Comparison of ENCODE assay signal across 8 cellular contexts in genomic region chr4:48340905-48341775, GRCh38. TPM values are rescaled to one million over a fixed set of nuclear protein-coding genes. Genes with fewer than 3 reads are reported as not detected.
A peak's percentile ranks its signal among the peaks of the same experiment; 100 is the strongest.
DNase-seq lines count a peak whose midpoint lies in the region; ATAC-seq, FAIRE-seq and TF ChIP-seq lines count a peak whose summit lies in the region.

Gene SLAIN2, plus strand, starts transcription at chr4:48341529. Its CDS starts 211 bp downstream, at chr4:48341740.

- peak within 1 kb of the TSS; percentile 82 for H3K9ac ChIP-seq in OCI-LY3 (ENCODE audit: low read length)
- peak within 1 kb of the TSS; percentile 94 for H3K9ac ChIP-seq in endothelial cell of umbilical vein (replicated peaks; ENCODE audit: extremely low read depth, insufficient read depth, low read length)

- H3K36me3 ChIP-seq in OCI-LY3 (replicated peaks; ENCODE audit: low read depth, low read length) (no peaks in the 10 kb centered on the region), endothelial cell of umbilical vein (ENCODE audit: control insufficient read depth in 2 of 2, extremely low read depth in 1 of 2, insufficient read depth in 2 of 2, low read length in 2 of 2) (no peaks in the 10 kb centered on the region)

- peak; percentile 94 for FAIRE-seq in endothelial cell of umbilical vein (lab: Jason Lieb, UNC)

- H3K9me3 ChIP-seq in OCI-LY3 (ENCODE audit: insufficient read depth, low read length) (no peaks in the 10 kb centered on the region), endothelial cell of umbilical vein (replicated peaks; ENCODE audit: control insufficient read depth, insufficient read depth, low read length) (no peaks in the 10 kb centered on the region)

- H3K4me3 ChIP-seq in OCI-LY3 (ENCODE audit: low read length), result peak within 1 kb of the TSS; percentile 98
- peak within 1 kb of the TSS; percentile 75 to 95 (median 92) for H3K4me3 ChIP-seq in endothelial cell of umbilical vein (replicated peaks in 1 of 3; ENCODE audit: insufficient read depth in 1 of 3, low read depth in 1 of 3, low read length in 3 of 3)

- TF ChIP-seq POLR2A in endothelial cell of umbilical vein (IDR thresholded peaks at IDR 0.05; ENCODE audit: low read depth, low read length), result peak; percentile 94

- H3K9me1 ChIP-seq in endothelial cell of umbilical vein (replicated peaks; ENCODE audit: control insufficient read depth, extremely low read depth, insufficient read depth, low read length), result peaks cover 2% of the 10 kb centered on the region

- intact Hi-C loops in endothelial cell of umbilical vein (cut with micrococcal nuclease), result loop anchor here (1.0 to 10.0 kb wide), 4 partner anchors 11 to 426 kb away; partner anchors contain the start of genes NFXL1 and TEC

- H3K79me2 ChIP-seq in OCI-LY3 (ENCODE audit: low read length), result peaks cover 47% of the 10 kb centered on the region
- H3K79me2 ChIP-seq in endothelial cell of umbilical vein (ENCODE audit: control insufficient read depth, insufficient read depth, low read length), result peaks cover 44% of the 10 kb centered on the region

- CTCF ChIA-PET in endothelial cell of umbilical vein (lab: Charles Lee), result interaction anchor here (1.0 to 2.1 kb wide), 5 partner anchors 8 to 66 kb away, joined by 3 to 9 read pairs (median 4); no protein-coding TSS in a partner anchor

- H2AFZ ChIP-seq in OCI-LY3 (ENCODE audit: low read depth, low read length), result peak within 1 kb of the TSS; percentile 86
- peak within 1 kb of the TSS; percentile 95 for H2AFZ ChIP-seq in endothelial cell of umbilical vein (ENCODE audit: low read depth, low read length)

- dilution Hi-C loops in endothelial cell of umbilical vein (cut with MboI; ENCODE audit: extremely low pct_ligation_motif_present, low sequenced_read_pairs), result no loop called here

- H4K20me1 ChIP-seq in OCI-LY3 (ENCODE audit: insufficient read depth, low read length), result peaks cover 36% of the 10 kb centered on the region
- H4K20me1 ChIP-seq in endothelial cell of umbilical vein (replicated peaks; ENCODE audit: control insufficient read depth, extremely low read depth, insufficient read depth, low read length), result peaks cover 2% of the 10 kb centered on the region

- ATAC-seq in GM21515 (IDR thresholded peaks at IDR 0.05; ENCODE audit: unreplicated experiment), result peak; percentile 90

- POLR2A ChIA-PET in endothelial cell of umbilical vein (lab: Charles Lee), result interaction anchor here (0.6 to 1.7 kb wide), 3 partner anchors 12 to 192 kb away, joined by 3 to 8 read pairs (median 5); no protein-coding TSS in a partner anchor

- TF ChIP-seq CTCF in OCI-LY3 (IDR thresholded peaks at IDR 0.05; ENCODE audit: low read depth, low read length), result no peak
- peak; percentile 36 to 57 for TF ChIP-seq CTCF in endothelial cell of umbilical vein (IDR thresholded peaks at IDR 0.05; ENCODE audit: extremely low read depth in 1 of 2, insufficient read depth in 1 of 2, low read depth in 1 of 2, low read length in 2 of 2)

- H3K27ac ChIP-seq in OCI-LY3 (ENCODE audit: low read length) (peak within 1 kb of the TSS; percentile 67), endothelial cell of umbilical vein (ENCODE audit: insufficient read depth, low read depth, low read length) (peak within 1 kb of the TSS; percentile 98)

- DNase-seq in DMS 273 treated with DMSO at 0.1 percent for 48 hours (lab: John Stamatoyannopoulos, UW) (peak; percentile 66), HuH-7 (ENCODE audit: low spot score) (peak; percentile 94), activated T-cell treated with anti-CD3 and anti-CD28 coated beads for 1 hour (ENCODE audit: low read depth) (peak; percentile 98), endothelial cell of umbilical vein (ENCODE audit: low read depth, low spot score) (peak; percentile 98), middle frontal gyrus (ENCODE audit: extremely low spot score, low spot score) (peak; percentile 90)
- DNase-seq in stimulated activated CD8-positive, alpha-beta memory T cell treated with anti-CD3 and anti-CD28 coated beads, Interleukin-2, amount 100 ng/mL, for 48 hours (ENCODE audit: low read depth in 2 of 2), result peak; percentile 98 to 99

- TSS peak; percentile 79 for BruUV-seq in endothelial cell of umbilical vein (replicated peaks; lab: Mats Ljungman, UMichigan)

- H3K4me1 ChIP-seq in OCI-LY3 (ENCODE audit: low read length), result peaks cover 21% of the 10 kb centered on the region
- H3K4me1 ChIP-seq in endothelial cell of umbilical vein (ENCODE audit: control insufficient read depth, extremely low read depth, insufficient read depth, low read length), result peaks cover 25% of the 10 kb centered on the region

- H3K27me3 ChIP-seq in OCI-LY3 (ENCODE audit: low read depth, low read length) (no peaks in the 10 kb centered on the region), endothelial cell of umbilical vein (ENCODE audit: control insufficient read depth in 2 of 2, insufficient read depth in 2 of 2, low read length in 2 of 2) (no peaks in the 10 kb centered on the region)

- peak within 1 kb of the TSS; percentile 98 for H3K4me2 ChIP-seq in OCI-LY3 (ENCODE audit: low read length)
- H3K4me2 ChIP-seq in endothelial cell of umbilical vein (ENCODE audit: insufficient read depth, low read length), result peak within 1 kb of the TSS; percentile 98

TF ChIP-seq in endothelial cell of umbilical vein, 7 proteins besides CTCF, POLR2A, EP300 and RAD21:
- TF ChIP-seq GATA2 (IDR thresholded peaks at IDR 0.05; ENCODE audit: insufficient read depth, insufficient read length, low read depth, low read length) (no peak), POLR2AphosphoS5 (IDR thresholded peaks at IDR 0.05; ENCODE audit: insufficient read depth, low read depth, low read length) (peak; percentile 85), EZH2 (IDR thresholded peaks at IDR 0.05; ENCODE audit: borderline replicate concordance, low read depth, low read length, severe bottlenecking) (no peak)
TF ChIP-seq in endothelial cell of umbilical vein: peak in this region for 1.

RNA-seq across cellular contexts. Expression of gene SLAIN2, which starts in this region (rescaled TPM):
- 40.6 and 49.5 TPM in 2 replicates for total RNA-seq in endothelial cell of umbilical vein
- 19.6 and 27.4 TPM in 2 replicates for polyA plus RNA-seq in endothelial cell of umbilical vein
- polyA plus RNA-seq in endothelial cell of umbilical vein (2011; cell fraction: cytosol; rRNA removed), result 26.9 TPM in 2 replicates
- polyA plus RNA-seq in endothelial cell of umbilical vein (2011; cell fraction: nucleus; rRNA removed), result 21.9 and 25.0 TPM in 2 replicates
- polyA plus RNA-seq in endothelial cell of umbilical vein (2012), result 31.1 and 47.7 TPM in 2 replicates
- polyA minus RNA-seq in endothelial cell of umbilical vein, result 28.1 and 35.9 TPM in 2 replicates
- 8.5 TPM for polyA minus RNA-seq in endothelial cell of umbilical vein (2011; cell fraction: cytosol; rRNA and poly(A)+ RNA removed)
- polyA minus RNA-seq in endothelial cell of umbilical vein (2011; cell fraction: nucleus; rRNA and poly(A)+ RNA removed), result 24.0 and 35.2 TPM in 2 replicates

Comparison
In these comparisons a context has a peak if more than half of its experiments do, and no peak if none do; other contexts are left out.
1. Peak in every context shown above with its lines: DNase-seq, ATAC-seq, H3K4me3 ChIP-seq and H3K27ac ChIP-seq.